8 cellular contexts compared by ENCODE assay signal in genomic region chr7:135211179-135211945, GRCh38. TPM values are rescaled to one million over a fixed set of nuclear protein-coding genes. Genes with fewer than 3 reads are reported as not detected.
A peak's percentile ranks its signal among the peaks of the same experiment; 100 is the strongest.
DNase-seq lines count a peak whose midpoint lies in the region; ATAC-seq and TF ChIP-seq lines count a peak whose summit lies in the region.

TSS of gene WDR91 (minus strand) at chr7:135211526. CDS start at chr7:135211502, 24 bp downstream.

- H3K4me1 ChIP-seq in CD4-positive, CD25-positive, alpha-beta regulatory T cell (ENCODE audit: control insufficient read depth, insufficient read depth, low read length, poor library complexity, severe bottlenecking) = peaks cover 14% of the 10 kb centered on the region
- H3K4me1 ChIP-seq in liver (ENCODE audit: control insufficient read depth in 4 of 4, insufficient read depth in 4 of 4, low read length in 3 of 4) = peaks cover 0 to 33% (median 24%) of the 10 kb centered on the region in 4 donors

- peak within 1 kb of the TSS; percentile 94 to 98 (median 96) for H3K4me3 Mint-ChIP-seq in CD4-positive, CD25-positive, alpha-beta regulatory T cell

- under 1% methylated on average over 82 of the region's 82 CpGs for WGBS in liver

- peak; percentile 93 for ATAC-seq in CD4-positive, CD25-positive, alpha-beta regulatory T cell (ENCODE audit: low read depth in 2 of 2)
- peak; percentile 67 for ATAC-seq in GM19438 (IDR thresholded peaks at IDR 0.05; ENCODE audit: low read depth, unreplicated experiment)
- peak; percentile 84 for ATAC-seq in HG03571 (IDR thresholded peaks at IDR 0.05; ENCODE audit: unreplicated experiment)

- peaks cover 6% of the 10 kb centered on the region for H3K27me3 Mint-ChIP-seq in CD4-positive, CD25-positive, alpha-beta regulatory T cell

- H3K36me3 ChIP-seq in CD4-positive, CD25-positive, alpha-beta regulatory T cell (ENCODE audit: control insufficient read depth, insufficient read depth, low read length) = no peaks in the 10 kb centered on the region
- H3K36me3 ChIP-seq in liver (ENCODE audit: control insufficient read depth in 4 of 4, insufficient read depth in 3 of 4, low read depth in 1 of 4, low read length in 3 of 4) = no peaks in the 10 kb centered on the region

- H3K36me3 Mint-ChIP-seq in CD4-positive, CD25-positive, alpha-beta regulatory T cell = peaks cover 5% of the 10 kb centered on the region

- H3K4me1 Mint-ChIP-seq in CD4-positive, CD25-positive, alpha-beta regulatory T cell = peaks cover 18 to 45% (median 29%) of the 10 kb centered on the region in 4 donors

- no peak for TF ChIP-seq RAD21 in liver (IDR thresholded peaks at IDR 0.05)

- peaks cover 0 to 2% (median 0%) of the 10 kb centered on the region in 7 donors for H3K9me3 Mint-ChIP-seq in CD4-positive, CD25-positive, alpha-beta regulatory T cell

- H3K27me3 ChIP-seq in CD4-positive, CD25-positive, alpha-beta regulatory T cell (ENCODE audit: control insufficient read depth, insufficient read depth, low read length) = no peaks in the 10 kb centered on the region
- no peaks in the 10 kb centered on the region for H3K27me3 ChIP-seq in liver (ENCODE audit: control insufficient read depth in 4 of 4, insufficient read depth in 4 of 4, low read length in 3 of 4)

- TF ChIP-seq CTCF in liver (IDR thresholded peaks at IDR 0.05; ENCODE audit: low read depth, low read length, missing input control) = no peak

- H3K27ac Mint-ChIP-seq in CD4-positive, CD25-positive, alpha-beta regulatory T cell = peak within 1 kb of the TSS; percentile 95 to 96 (median 96)

- peak within 1 kb of the TSS; percentile 86 to 91 for H3K9ac ChIP-seq in liver (ENCODE audit: low read depth in 1 of 2, low read length in 2 of 2)

- peak within 1 kb of the TSS; percentile 94 for H3K4me3 ChIP-seq in CD4-positive, CD25-positive, alpha-beta regulatory T cell (ENCODE audit: low read depth, low read length)
- peak within 1 kb of the TSS; percentile 68 to 88 (median 85) for H3K4me3 ChIP-seq in liver (ENCODE audit: low read depth in 1 of 3, low read length in 3 of 3)

- peak; percentile 88 to 95 (median 94) for DNase-seq in CD4-positive, CD25-positive, alpha-beta regulatory T cell
- DNase-seq in NCI-H748 treated with DMSO at 0.1 percent for 48 hours (lab: John Stamatoyannopoulos, UW) = peak; percentile 64
- DNase-seq in activated CD4-positive, alpha-beta T cell treated with anti-CD3 and anti-CD28 coated beads, Interleukin-2, amount 50 U/mL, for 24 hours (ENCODE audit: low read depth in 1 of 2, low spot score in 1 of 2) = peak; percentile 93 to 95
- peak; percentile 86 for DNase-seq in dedifferentiated amniotic fluid mesenchymal stem cell (ENCODE audit: extremely low spot score)
- peak; percentile 95 for DNase-seq in stimulated activated CD4-positive, alpha-beta T cell treated with anti-CD3 and anti-CD28 coated beads, Interleukin-4, amount 100 ng/mL, for 24 hours

- peak within 1 kb of the TSS; percentile 80 for H3K27ac ChIP-seq in CD4-positive, CD25-positive, alpha-beta regulatory T cell (ENCODE audit: insufficient read depth, low read length, poor library complexity, severe bottlenecking)
- peak within 1 kb of the TSS; percentile 92 to 98 for H3K27ac ChIP-seq in liver (ENCODE audit: low read depth in 1 of 2, low read length in 2 of 2)

- H3K9me3 ChIP-seq in CD4-positive, CD25-positive, alpha-beta regulatory T cell (ENCODE audit: control insufficient read depth in 2 of 2, low read length in 2 of 2) = no peaks in the 10 kb centered on the region
- no peaks in the 10 kb centered on the region for H3K9me3 ChIP-seq in liver (ENCODE audit: control insufficient read depth in 4 of 4, low read length in 3 of 4)

TF ChIP-seq in liver, 16 proteins besides CTCF, POLR2A, EP300 and RAD21:
- TF ChIP-seq MAX (IDR thresholded peaks at IDR 0.05) (no peak), SP1 (IDR thresholded peaks at IDR 0.05) (no peak), YY1 (IDR thresholded peaks at IDR 0.05) (peak; percentile 93), NR2F2 (IDR thresholded peaks at IDR 0.05) (no peak), FOXA1 (IDR thresholded peaks at IDR 0.05) (no peak), GABPA (IDR thresholded peaks at IDR 0.05 in 1 of 2, conservative IDR thresholded peaks at IDR 0.05 in 1 of 2) (no peak), EGR1 (IDR thresholded peaks at IDR 0.05; ENCODE audit: low read depth in 2 of 2) (no peak), TAF1 (conservative IDR thresholded peaks at IDR 0.05) (peak; percentile 60)
- TF ChIP-seq, protein P1, sequence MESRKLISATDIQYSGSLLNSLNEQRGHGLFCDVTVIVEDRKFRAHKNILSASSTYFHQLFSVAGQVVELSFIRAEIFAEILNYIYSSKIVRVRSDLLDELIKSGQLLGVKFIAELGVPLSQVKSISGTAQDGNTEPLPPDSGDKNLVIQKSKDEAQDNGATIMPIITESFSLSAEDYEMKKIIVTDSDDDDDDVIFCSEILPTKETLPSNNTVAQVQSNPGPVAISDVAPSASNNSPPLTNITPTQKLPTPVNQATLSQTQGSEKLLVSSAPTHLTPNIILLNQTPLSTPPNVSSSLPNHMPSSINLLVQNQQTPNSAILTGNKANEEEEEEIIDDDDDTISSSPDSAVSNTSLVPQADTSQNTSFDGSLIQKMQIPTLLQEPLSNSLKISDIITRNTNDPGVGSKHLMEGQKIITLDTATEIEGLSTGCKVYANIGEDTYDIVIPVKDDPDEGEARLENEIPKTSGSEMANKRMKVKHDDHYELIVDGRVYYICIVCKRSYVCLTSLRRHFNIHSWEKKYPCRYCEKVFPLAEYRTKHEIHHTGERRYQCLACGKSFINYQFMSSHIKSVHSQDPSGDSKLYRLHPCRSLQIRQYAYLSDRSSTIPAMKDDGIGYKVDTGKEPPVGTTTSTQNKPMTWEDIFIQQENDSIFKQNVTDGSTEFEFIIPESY (IDR thresholded peaks at IDR 0.05) = no peak
- TF ChIP-seq, protein P2, sequence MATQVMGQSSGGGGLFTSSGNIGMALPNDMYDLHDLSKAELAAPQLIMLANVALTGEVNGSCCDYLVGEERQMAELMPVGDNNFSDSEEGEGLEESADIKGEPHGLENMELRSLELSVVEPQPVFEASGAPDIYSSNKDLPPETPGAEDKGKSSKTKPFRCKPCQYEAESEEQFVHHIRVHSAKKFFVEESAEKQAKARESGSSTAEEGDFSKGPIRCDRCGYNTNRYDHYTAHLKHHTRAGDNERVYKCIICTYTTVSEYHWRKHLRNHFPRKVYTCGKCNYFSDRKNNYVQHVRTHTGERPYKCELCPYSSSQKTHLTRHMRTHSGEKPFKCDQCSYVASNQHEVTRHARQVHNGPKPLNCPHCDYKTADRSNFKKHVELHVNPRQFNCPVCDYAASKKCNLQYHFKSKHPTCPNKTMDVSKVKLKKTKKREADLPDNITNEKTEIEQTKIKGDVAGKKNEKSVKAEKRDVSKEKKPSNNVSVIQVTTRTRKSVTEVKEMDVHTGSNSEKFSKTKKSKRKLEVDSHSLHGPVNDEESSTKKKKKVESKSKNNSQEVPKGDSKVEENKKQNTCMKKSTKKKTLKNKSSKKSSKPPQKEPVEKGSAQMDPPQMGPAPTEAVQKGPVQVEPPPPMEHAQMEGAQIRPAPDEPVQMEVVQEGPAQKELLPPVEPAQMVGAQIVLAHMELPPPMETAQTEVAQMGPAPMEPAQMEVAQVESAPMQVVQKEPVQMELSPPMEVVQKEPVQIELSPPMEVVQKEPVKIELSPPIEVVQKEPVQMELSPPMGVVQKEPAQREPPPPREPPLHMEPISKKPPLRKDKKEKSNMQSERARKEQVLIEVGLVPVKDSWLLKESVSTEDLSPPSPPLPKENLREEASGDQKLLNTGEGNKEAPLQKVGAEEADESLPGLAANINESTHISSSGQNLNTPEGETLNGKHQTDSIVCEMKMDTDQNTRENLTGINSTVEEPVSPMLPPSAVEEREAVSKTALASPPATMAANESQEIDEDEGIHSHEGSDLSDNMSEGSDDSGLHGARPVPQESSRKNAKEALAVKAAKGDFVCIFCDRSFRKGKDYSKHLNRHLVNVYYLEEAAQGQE (IDR thresholded peaks at IDR 0.05) = peak; percentile 39

RNA-seq across cellular contexts. Expression of gene WDR91, which starts in this region (rescaled TPM):
- total RNA-seq in CD4-positive, CD25-positive, alpha-beta regulatory T cell = 34.9 TPM
- polyA plus RNA-seq in CD4-positive, CD25-positive, alpha-beta regulatory T cell = 1 to 10 TPM; 3.4 to 4.7 (median 4.2) TPM
- 10 to 100 TPM; 11.8 to 19.0 TPM for total RNA-seq in liver
- polyA plus RNA-seq in liver = 1 to 10 TPM; 5.8 to 6.6 TPM

Comparison
In these comparisons a context has a peak if more than half of its experiments do, and no peak if none do; other contexts are left out.
1. Peak in every context shown above with its lines: DNase-seq, ATAC-seq, H3K4me3 ChIP-seq and H3K27ac ChIP-seq.